ENCODE assay signal across 25 cellular contexts in the genomic region with DNA sequence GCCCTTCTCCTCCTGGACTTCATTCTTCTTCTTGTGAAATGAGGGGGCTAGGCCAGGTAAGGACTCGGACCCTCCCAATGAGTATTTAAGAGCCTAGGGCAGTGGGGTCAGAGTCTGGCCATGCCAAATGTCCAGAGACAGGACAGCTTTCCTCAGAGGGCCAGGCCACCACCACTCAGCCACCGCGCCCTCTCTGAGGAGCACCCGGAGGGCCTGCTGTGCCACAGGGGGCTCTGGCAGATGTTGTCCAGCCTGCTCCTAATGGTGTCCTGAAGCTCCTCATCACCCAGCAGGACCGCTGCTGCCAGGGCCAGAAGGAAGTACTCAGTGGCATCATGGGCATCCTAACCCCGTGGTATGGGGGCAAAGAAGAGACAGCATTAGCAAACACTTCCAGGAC. TPM values are rescaled to one million over a fixed set of nuclear protein-coding genes. Genes with fewer than 3 reads are reported as not detected.
DNase-seq lines count a peak whose midpoint lies in the region; ATAC-seq and TF ChIP-seq lines count a peak whose summit lies in the region.
"Had no signal": no experiment of that assay in that cellular context is flagged by ENCODE, and none has a peak within 500 bp of the region (broad histone marks: within the 10 kb centered on the region; RNA-seq: fewer than 3 reads in every experiment).

No MANE protein-coding gene starts in this region.

- TF ChIP-seq CTCF in MCF 10A (IDR thresholded peaks at IDR 0.05; ENCODE audit: unreplicated experiment) = no peak
- TF ChIP-seq CTCF in mammary epithelial cell (conservative IDR thresholded peaks at IDR 0.05 in 1 of 2, IDR thresholded peaks at IDR 0.05 in 1 of 2; ENCODE audit: extremely low read depth in 1 of 2, insufficient read depth in 1 of 2, low read depth in 1 of 2, low read length in 2 of 2) = no peak
- no peak for TF ChIP-seq CTCF in IMR-90 (conservative IDR thresholded peaks at IDR 0.05; ENCODE audit: low read depth, low read length)

- no peak overlapping the region for H4K8ac ChIP-seq in IMR-90 (ENCODE audit: low read depth in 2 of 2, low read length in 2 of 2)
- H4K8ac ChIP-seq in mesenchymal stem cell (ENCODE audit: low read length) = peak overlapping the region; percentile 50
- no peak overlapping the region for H4K8ac ChIP-seq in mesendoderm (ENCODE audit: low read depth, low read length)

- H3K36me3 ChIP-seq in mammary epithelial cell (ENCODE audit: insufficient read depth, low read length) (peaks cover 6% of the 10 kb centered on the region), IMR-90 (ENCODE audit: control insufficient read depth, insufficient read depth, low read length) (no peaks in the 10 kb centered on the region), mesenchymal stem cell (ENCODE audit: control insufficient read depth in 1 of 2, insufficient read depth in 2 of 2, low read depth in 1 of 2, low read length in 2 of 2) (no peaks in the 10 kb centered on the region), mesendoderm (ENCODE audit: control insufficient read depth, insufficient read depth, low read length) (no peaks in the 10 kb centered on the region)
- H3K36me3 ChIP-seq: BE2C; BLaER1 treated with 17β-estradiol and CSF1 and Interleukin-3, amounts not matched to agents 10 nM and 100 nM; HAP-1 had no signal

- 100% methylated on average over 6 of the region's 6 CpGs for WGBS in mammary epithelial cell (ENCODE audit: low coverage, missing lambda C conversion rate)
- no CpG with 5 or more reads among the region's 6 CpGs for WGBS in IMR-90 (ENCODE audit: extremely low coverage in 2 of 2, insufficient read length in 1 of 2), 2 experiments
- 96% methylated on average over 6 of the region's 6 CpGs for WGBS in mesenchymal stem cell
- WGBS in mesendoderm (ENCODE audit: extremely low coverage, insufficient coverage, low lambda C conversion rate) = no CpG with 5 or more reads among the region's 6 CpGs

- H3K56ac ChIP-seq in IMR-90 (ENCODE audit: extremely low read depth, insufficient read depth, low read length) (no peak overlapping the region), mesendoderm (ENCODE audit: low read length) (no peak overlapping the region)

- H3K27ac Mint-ChIP-seq in MCF 10A (ENCODE audit: low read depth, unreplicated experiment) = peak overlapping the region; percentile 72
- peak overlapping the region; percentile 50 for H3K27ac Mint-ChIP-seq in stimulated activated effector memory CD8-positive, alpha-beta T cell treated with anti-CD3 and anti-CD28 coated beads, Interleukin-12 subunit alpha, Interleukin-12 subunit beta, amount 100 ng/mL, for 72 hours
- H3K27ac Mint-ChIP-seq: CD4-positive, alpha-beta T cell had no signal

- no peak overlapping the region for H3K4me3 Mint-ChIP-seq in MCF 10A (ENCODE audit: unreplicated experiment)
- no peak overlapping the region for H3K4me3 Mint-ChIP-seq in stimulated activated effector memory CD8-positive, alpha-beta T cell treated with anti-CD3 and anti-CD28 coated beads, Interleukin-12 subunit alpha, Interleukin-12 subunit beta, amount 100 ng/mL, for 72 hours
- H3K4me3 Mint-ChIP-seq: CD14-positive monocyte; CD4-positive, alpha-beta T cell; CD8-positive, alpha-beta memory T cell had no signal

- H4K91ac ChIP-seq in IMR-90 (ENCODE audit: insufficient read depth, low read depth, low read length) (no peak overlapping the region), mesenchymal stem cell (ENCODE audit: low read length) (peak overlapping the region; percentile 90)

- H3K9me3 Mint-ChIP-seq in MCF 10A (ENCODE audit: unreplicated experiment) = no peaks in the 10 kb centered on the region
- H3K9me3 Mint-ChIP-seq in stimulated activated effector memory CD8-positive, alpha-beta T cell treated with anti-CD3 and anti-CD28 coated beads, Interleukin-12 subunit alpha, Interleukin-12 subunit beta, amount 100 ng/mL, for 72 hours = no peaks in the 10 kb centered on the region
- H3K9me3 Mint-ChIP-seq: CD14-positive monocyte; CD4-positive, alpha-beta T cell; CD8-positive, alpha-beta memory T cell; HFFc6 had no signal

- H3K4me1 ChIP-seq in mammary epithelial cell (ENCODE audit: insufficient read depth, low read length) (peaks cover 44% of the 10 kb centered on the region), IMR-90 (ENCODE audit: control insufficient read depth, insufficient read depth, low read length) (peaks cover 31% of the 10 kb centered on the region), mesenchymal stem cell (ENCODE audit: control insufficient read depth, insufficient read depth, low read depth, low read length) (peaks cover 9% of the 10 kb centered on the region), mesendoderm (ENCODE audit: control insufficient read depth, low read depth, low read length) (peaks cover 7% of the 10 kb centered on the region)
- H3K4me1 ChIP-seq: HAP-1 had no signal

- peaks cover 54% of the 10 kb centered on the region for H3K4me1 Mint-ChIP-seq in MCF 10A (ENCODE audit: insufficient read depth, unreplicated experiment)
- H3K4me1 Mint-ChIP-seq in stimulated activated effector memory CD8-positive, alpha-beta T cell treated with anti-CD3 and anti-CD28 coated beads, Interleukin-12 subunit alpha, Interleukin-12 subunit beta, amount 100 ng/mL, for 72 hours = peaks cover 6% of the 10 kb centered on the region
- H3K4me1 Mint-ChIP-seq: CD8-positive, alpha-beta memory T cell had no signal

- H3K18ac ChIP-seq in IMR-90 (ENCODE audit: low read depth, low read length) = no peak overlapping the region; the same call in 1 of the 2 replicates
- peak overlapping the region; percentile 14 to 93 for H3K18ac ChIP-seq in mesenchymal stem cell (ENCODE audit: low read depth in 1 of 2, low read length in 2 of 2)
- H3K18ac ChIP-seq in mesendoderm (ENCODE audit: low read length) = no peak overlapping the region

- TF ChIP-seq RAD21 in IMR-90 (IDR thresholded peaks at IDR 0.05; ENCODE audit: low read length) = no peak

- H3K27me3 Mint-ChIP-seq in MCF 10A (ENCODE audit: insufficient read depth, unreplicated experiment) = no peaks in the 10 kb centered on the region

- peaks cover 22% of the 10 kb centered on the region for H3K9me1 ChIP-seq in IMR-90 (ENCODE audit: insufficient read depth, low read length)

- H3K9ac ChIP-seq in mammary epithelial cell (ENCODE audit: insufficient read depth, low read length) = no peak overlapping the region
- H3K9ac ChIP-seq in IMR-90 (ENCODE audit: low read depth, low read length) = no peak overlapping the region
- H3K9ac ChIP-seq in mesenchymal stem cell (ENCODE audit: low read length) = no peak overlapping the region
- no peak overlapping the region for H3K9ac ChIP-seq in mesendoderm (ENCODE audit: low read length)
- H3K9ac ChIP-seq: BLaER1 treated with 17β-estradiol and CSF1 and Interleukin-3, amounts not matched to agents 10 nM and 100 nM had no signal

- no peaks in the 10 kb centered on the region for H3K79me1 ChIP-seq in IMR-90 (ENCODE audit: low read depth in 1 of 2, low read length in 2 of 2)
- no peaks in the 10 kb centered on the region for H3K79me1 ChIP-seq in mesenchymal stem cell (replicated peaks; ENCODE audit: low read length, poor library complexity, severe bottlenecking)
- no peaks in the 10 kb centered on the region for H3K79me1 ChIP-seq in mesendoderm (ENCODE audit: low read length)

- intact Hi-C loops in MCF 10A (cut with micrococcal nuclease) (loop anchor here (10.0 kb wide), 1 partner anchor 260 kb away; no protein-coding TSS in a partner anchor), mammary epithelial cell (cut with micrococcal nuclease) (no loop called here), IMR-90 (cut with micrococcal nuclease) (no loop called here)

- in situ Hi-C loops in mammary epithelial cell (cut with MboI; ENCODE audit: low sequenced_read_pairs in 2 of 2) = loop anchor here (5.0 to 10.0 kb wide), 2 partner anchors 177 to 270 kb away; a partner anchor contains a TSS
- in situ Hi-C loops in IMR-90 (cut with MboI; ENCODE audit: low sequenced_read_pairs) = no loop called here

- H2BK20ac ChIP-seq in IMR-90 (ENCODE audit: low read depth, low read length) = peak overlapping the region; percentile 78; the same call in 1 of the 2 replicates

- ATAC-seq in IMR-90 (ENCODE audit: low read depth) (no peak), GM19324 (IDR thresholded peaks at IDR 0.05; ENCODE audit: low FRiP score, unreplicated experiment) (no peak)
- ATAC-seq in stimulated activated effector memory CD8-positive, alpha-beta T cell treated with anti-CD3 and anti-CD28 coated beads, Interleukin-12 subunit alpha, Interleukin-12 subunit beta, amount 100 ng/mL, for 72 hours = no peak
- ATAC-seq: GM12878 had no signal

- H2BK5ac ChIP-seq in IMR-90 (ENCODE audit: low read depth, low read length, poor library complexity, severe bottlenecking) (no peak overlapping the region), mesenchymal stem cell (ENCODE audit: low read depth, low read length, poor library complexity, severe bottlenecking) (no peak overlapping the region), mesendoderm (ENCODE audit: low read length) (no peak overlapping the region)

- H3K4ac ChIP-seq in IMR-90 (ENCODE audit: low read depth, low read length) (peak overlapping the region; percentile 69), mesenchymal stem cell (ENCODE audit: low read depth in 1 of 2, low read length in 2 of 2) (peak overlapping the region in 1 of 2 experiments; percentile 0), mesendoderm (ENCODE audit: low read depth, low read length) (no peak overlapping the region)

- H3K4me3 ChIP-seq in mammary epithelial cell (replicated peaks in 1 of 3; ENCODE audit: insufficient read depth in 1 of 3, low read depth in 2 of 3, low read length in 3 of 3) (no peak overlapping the region), IMR-90 (ENCODE audit: insufficient read depth, low read depth, low read length) (no peak overlapping the region), mesenchymal stem cell (ENCODE audit: insufficient read depth in 1 of 2, low read depth in 1 of 2, low read length in 2 of 2) (no peak overlapping the region), mesendoderm (ENCODE audit: low read length) (no peak overlapping the region)
- H3K4me3 ChIP-seq: BLaER1 treated with 17β-estradiol and CSF1 and Interleukin-3, amounts not matched to agents 10 nM and 100 nM; GM12878; HAP-1 had no signal

- H3K79me2 ChIP-seq in mammary epithelial cell (ENCODE audit: insufficient read depth, low read length) (no peaks in the 10 kb centered on the region), mesendoderm (ENCODE audit: control insufficient read depth, insufficient read depth, low read length) (no peaks in the 10 kb centered on the region)

- BruUV-seq in MCF 10A (replicated peaks; lab: Mats Ljungman, UMichigan) = no TSS peak
- BruUV-seq in mammary epithelial cell (replicated peaks; lab: Mats Ljungman, UMichigan) = no TSS peak
- BruUV-seq in IMR-90 (replicated peaks; lab: Mats Ljungman, UMichigan) = no TSS peak

- H4K5ac ChIP-seq in IMR-90 (ENCODE audit: low read depth, low read length) (peak overlapping the region; percentile 40; the same call in 1 of the 2 replicates), mesendoderm (ENCODE audit: low read length) (no peak overlapping the region)

- POLR2A ChIA-PET in MCF 10A (lab: Yijun Ruan, JAX) (interaction anchor here (0.7 to 3.4 kb wide), 2 partner anchors 27 to 30 kb away, joined by 3 to 9 read pairs; no protein-coding TSS in a partner anchor), IMR-90 (lab: Charles Lee; ENCODE audit: unreplicated experiment) (no interaction called here)

- H3K23ac ChIP-seq in IMR-90 (ENCODE audit: low read depth, low read length) (no peak overlapping the region), mesenchymal stem cell (ENCODE audit: low read length in 2 of 2) (no peak overlapping the region), mesendoderm (ENCODE audit: low read length) (no peak overlapping the region)

- H2AK5ac ChIP-seq in IMR-90 (ENCODE audit: low read depth, low read length) (peak overlapping the region; percentile 77), mesenchymal stem cell (ENCODE audit: low read length, severe bottlenecking) (no peak overlapping the region), mesendoderm (ENCODE audit: low read length) (no peak overlapping the region)

- H2BK15ac ChIP-seq in IMR-90 (ENCODE audit: low read depth, low read length) = peak overlapping the region; percentile 79; the same call in 1 of the 3 replicates
- peak overlapping the region; percentile 39 for H2BK15ac ChIP-seq in mesenchymal stem cell (ENCODE audit: low read depth, poor library complexity, severe bottlenecking)
- no peak overlapping the region for H2BK15ac ChIP-seq in mesendoderm (replicated peaks; ENCODE audit: low read depth)

- CTCF ChIA-PET in MCF 10A (lab: Yijun Ruan, JAX) = interaction anchor here (0.6 to 38.9 kb wide), 10 partner anchors 10 to 267 kb away, joined by 4 to 1118 read pairs (median 112); a partner anchor contains a TSS
- CTCF ChIA-PET in mammary epithelial cell (lab: Charles Lee; ENCODE audit: low non-redundant PET) = no interaction called here
- CTCF ChIA-PET in IMR-90 (lab: Yijun Ruan, JAX) = interaction anchor here (0.5 to 1.8 kb wide), 4 partner anchors 110 to 1490 kb away, joined by 4 to 8 read pairs (median 4); no protein-coding TSS in a partner anchor

- H2AK9ac ChIP-seq in IMR-90 (replicated peaks; ENCODE audit: low read depth, low read length, poor library complexity) = no peak overlapping the region

- H3K14ac ChIP-seq in IMR-90 (replicated peaks; ENCODE audit: low read depth, low read length) = peak overlapping the region; percentile 53; the same call in 1 of the 2 replicates
- H3K14ac ChIP-seq in mesenchymal stem cell (ENCODE audit: low read length in 2 of 2) = no peak overlapping the region

- H3K4me2 ChIP-seq in mammary epithelial cell (ENCODE audit: insufficient read depth, low read depth, low read length) = no peak overlapping the region
- no peak overlapping the region for H3K4me2 ChIP-seq in IMR-90 (ENCODE audit: low read depth, low read length)
- no peak overlapping the region for H3K4me2 ChIP-seq in mesenchymal stem cell (ENCODE audit: low read length, poor library complexity, severe bottlenecking)
- H3K4me2 ChIP-seq in mesendoderm (ENCODE audit: low read length) = no peak overlapping the region
- H3K4me2 ChIP-seq: BLaER1 treated with 17β-estradiol and CSF1 and Interleukin-3, amounts not matched to agents 10 nM and 100 nM had no signal

- H3K27ac ChIP-seq in mammary epithelial cell (ENCODE audit: insufficient read depth, low read depth, low read length) (no peak overlapping the region), IMR-90 (ENCODE audit: insufficient read depth, low read length) (no peak overlapping the region), mesenchymal stem cell (ENCODE audit: low read length, poor library complexity, severe bottlenecking) (no peak overlapping the region), mesendoderm (ENCODE audit: low read depth, low read length) (no peak overlapping the region)
- H3K27ac ChIP-seq: 22Rv1; BLaER1 treated with 17β-estradiol and CSF1 and Interleukin-3, amounts not matched to agents 10 nM and 100 nM had no signal

- no peak for DNase-seq in MCF 10A (ENCODE audit: unreplicated experiment)
- DNase-seq in mammary epithelial cell = no peak
- DNase-seq in IMR-90 = no peak
- no peak for DNase-seq in mesenchymal stem cell
- no peak for DNase-seq in stimulated activated effector memory CD8-positive, alpha-beta T cell treated with anti-CD3 and anti-CD28 coated beads, Interleukin-12 subunit alpha, Interleukin-12 subunit beta, amount 100 ng/mL, for 72 hours (ENCODE audit: low spot score in 2 of 2)
- no peak for DNase-seq in cerebellum (ENCODE audit: low spot score)
- DNase-seq in mesendoderm = no peak
- DNase-seq: ACHN; AML-193; BE2C; CD4-positive, alpha-beta T cell; CD8-positive, alpha-beta memory T cell; COR-L47; DMS 273 treated with DMSO at 0.1 percent for 48 hours; DMS79; EL; GDM1; GOT3 had no signal

- H3K9me3 ChIP-seq in mammary epithelial cell (replicated peaks; ENCODE audit: insufficient read depth, low read length) = no peaks in the 10 kb centered on the region
- H3K9me3 ChIP-seq in IMR-90 (ENCODE audit: control insufficient read depth, insufficient read depth, low read length) = no peaks in the 10 kb centered on the region
- H3K9me3 ChIP-seq in mesenchymal stem cell (ENCODE audit: control insufficient read depth, low read length) = no peaks in the 10 kb centered on the region
- H3K9me3 ChIP-seq: BE2C; BLaER1 treated with 17β-estradiol and CSF1 and Interleukin-3, amounts not matched to agents 10 nM and 100 nM; HAP-1 had no signal

- dilution Hi-C loops in mammary epithelial cell (cut with HindIII; ENCODE audit: low sequenced_read_pairs) (loop anchor here (5.0 kb wide), 1 partner anchor 33 kb away; no protein-coding TSS in a partner anchor), IMR-90 (cut with HindIII; ENCODE audit: low sequenced_read_pairs, unreplicated experiment) (no loop called here)

- H4K20me1 ChIP-seq in mammary epithelial cell (ENCODE audit: insufficient read depth, low read length) (no peaks in the 10 kb centered on the region), IMR-90 (ENCODE audit: insufficient read depth, low read length) (no peaks in the 10 kb centered on the region)
- H4K20me1 ChIP-seq: BLaER1 treated with 17β-estradiol and CSF1 and Interleukin-3, amounts not matched to agents 10 nM and 100 nM had no signal

- H2BK12ac ChIP-seq in mesenchymal stem cell (ENCODE audit: low read length in 2 of 2) = peak overlapping the region; percentile 7 to 98

- H3K27me3 ChIP-seq in mammary epithelial cell (ENCODE audit: insufficient read depth, low read length) = no peaks in the 10 kb centered on the region
- no peaks in the 10 kb centered on the region for H3K27me3 ChIP-seq in IMR-90 (ENCODE audit: control insufficient read depth, insufficient read depth, low read length)
- H3K27me3 ChIP-seq in mesenchymal stem cell (ENCODE audit: control insufficient read depth in 1 of 2, insufficient read depth in 1 of 2, low read length in 2 of 2) = peaks cover 0 to 23% of the 10 kb centered on the region in 2 experiments
- no peaks in the 10 kb centered on the region for H3K27me3 ChIP-seq in mesendoderm (ENCODE audit: insufficient read depth, low read length, poor library complexity)
- H3K27me3 ChIP-seq: BE2C; BLaER1 treated with 17β-estradiol and CSF1 and Interleukin-3, amounts not matched to agents 10 nM and 100 nM had no signal

- H3K36me3 Mint-ChIP-seq in MCF 10A (ENCODE audit: insufficient read depth, unreplicated experiment) = no peaks in the 10 kb centered on the region
- no peaks in the 10 kb centered on the region for H3K36me3 Mint-ChIP-seq in stimulated activated effector memory CD8-positive, alpha-beta T cell treated with anti-CD3 and anti-CD28 coated beads, Interleukin-12 subunit alpha, Interleukin-12 subunit beta, amount 100 ng/mL, for 72 hours
- H3K36me3 Mint-ChIP-seq: CD14-positive monocyte; CD8-positive, alpha-beta memory T cell had no signal

- peak overlapping the region; percentile 48; the same call in 1 of the 2 replicates for H2BK120ac ChIP-seq in IMR-90 (ENCODE audit: low read depth, low read length)
- peak overlapping the region; percentile 15 for H2BK120ac ChIP-seq in mesenchymal stem cell (ENCODE audit: low read depth, low read length)
- H2BK120ac ChIP-seq in mesendoderm (ENCODE audit: low read depth, low read length) = no peak overlapping the region

- no peak for TF ChIP-seq POLR2A in IMR-90 (IDR thresholded peaks at IDR 0.05; ENCODE audit: low read depth, low read length)

- H2AFZ ChIP-seq in mammary epithelial cell (ENCODE audit: low read depth, low read length) (no peak overlapping the region), IMR-90 (replicated peaks; ENCODE audit: low read length, poor library complexity) (no peak overlapping the region), mesenchymal stem cell (ENCODE audit: low read depth, low read length) (no peak overlapping the region)

RNA-seq across cellular contexts. Expression of a gene that starts 58.3 kb away (rescaled TPM):
- 6.2 and 7.2 TPM in 2 replicates for total RNA-seq in MCF 10A (2022)
- 10 to 100 TPM; 42.0 to 57.8 TPM for total RNA-seq in mammary epithelial cell
- polyA plus RNA-seq in mammary epithelial cell = 13.9 TPM
- polyA minus RNA-seq in mammary epithelial cell = 94.8 TPM
- total RNA-seq in IMR-90 (2012; rRNA removed) = 7.8 and 7.9 TPM in 2 replicates
- 3.3 and 3.4 TPM in 2 replicates for polyA plus RNA-seq in IMR-90 (2012; rRNA removed)
- 1.2 and 1.4 TPM in 2 replicates for polyA plus RNA-seq in IMR-90 (2012; cell fraction: cytosol; rRNA removed)
- polyA plus RNA-seq in IMR-90 (2012; cell fraction: nucleus; rRNA removed; ENCODE audit: low replicate concordance) = 6.8 and 7.3 TPM in 2 replicates
- polyA plus RNA-seq in mesenchymal stem cell (2013, experiment 1 of 2) = 1.4 TPM
- 0.86 TPM for polyA plus RNA-seq in mesenchymal stem cell (2013, experiment 2 of 2)
- total RNA-seq in cerebellum = 2.6 TPM
- polyA plus RNA-seq in mesendoderm (2013, experiment 1 of 2) = 0.49 TPM
- 0.80 TPM for polyA plus RNA-seq in mesendoderm (2013, experiment 2 of 2)
- total RNA-seq: CD4-positive, alpha-beta T cell; CD8-positive, alpha-beta memory T cell; GM12878 had no signal
- polyA plus RNA-seq: CD8-positive, alpha-beta memory T cell; GM12878 had no signal

Comparison
In these comparisons a context has a peak if more than half of its experiments do, and no peak if none do; other contexts are left out.
1. H3K18ac ChIP-seq: peak in mesenchymal stem cell (2 of 2); none in IMR-90 (single experiment) and mesendoderm (single experiment).